Comparison of ENCODE assay signal across 1 cellular context in genomic region chr14:20686386-20687143, GRCh38.
TF ChIP-seq lines count a peak whose summit lies in the region.

No MANE protein-coding gene starts in this region.

TF ChIP-seq in HepG2, 621 proteins besides CTCF, POLR2A, EP300 and RAD21 (continued from another document and continues in another):
- no peak for TF ChIP-seq ATF5 (CRISPR knock-in tag; IDR thresholded peaks at IDR 0.05; ENCODE audit: low read depth)
- TF ChIP-seq RFX3 (CRISPR knock-in tag; IDR thresholded peaks at IDR 0.05) = no peak; the same call in 1 of the 2 replicates
- TF ChIP-seq ZNF691 (CRISPR knock-in tag; IDR thresholded peaks at IDR 0.05; ENCODE audit: borderline replicate concordance, low read depth) = no peak
- no peak for TF ChIP-seq RBM22 (optimal IDR thresholded peaks at IDR 0.05; ENCODE audit: low read length)
- TF ChIP-seq ZNF572 (CRISPR knock-in tag; IDR thresholded peaks at IDR 0.05) = no peak
- TF ChIP-seq ZMAT3 (CRISPR knock-in tag; conservative IDR thresholded peaks at IDR 0.05) = no peak; the same call in 1 of the 2 replicates
- TF ChIP-seq BRF2 (CRISPR knock-in tag; IDR thresholded peaks at IDR 0.05) = no peak
- TF ChIP-seq ZNF160 (CRISPR knock-in tag; IDR thresholded peaks at IDR 0.05) = no peak
- peak; percentile 96; the same call in 1 of the 2 replicates for TF ChIP-seq MED13 (CRISPR knock-in tag; IDR thresholded peaks at IDR 0.05)
- no peak for TF ChIP-seq GABPA (IDR thresholded peaks at IDR 0.05; ENCODE audit: low read depth, low read length)
- TF ChIP-seq GABPA (CRISPR knock-in tag; IDR thresholded peaks at IDR 0.05; ENCODE audit: low read depth) = no peak
- peak; percentile 61; the same call in 1 of the 2 replicates for TF ChIP-seq TFAP4 (IDR thresholded peaks at IDR 0.05; ENCODE audit: borderline replicate concordance, low read depth)
- TF ChIP-seq ZNF563 (CRISPR knock-in tag; IDR thresholded peaks at IDR 0.05) = no peak
- TF ChIP-seq TSC22D2 (CRISPR knock-in tag; IDR thresholded peaks at IDR 0.05; ENCODE audit: borderline replicate concordance) = 0 out of 2 replicates have a peak, but pooled peaks have one; percentile 67
- TF ChIP-seq JDP2 (CRISPR knock-in tag; IDR thresholded peaks at IDR 0.05; ENCODE audit: borderline replicate concordance) = no peak
- TF ChIP-seq CENPX (CRISPR knock-in tag; IDR thresholded peaks at IDR 0.05) = no peak
- no peak for TF ChIP-seq ADNP (CRISPR knock-in tag; IDR thresholded peaks at IDR 0.05)
- TF ChIP-seq KLF12 (CRISPR knock-in tag; IDR thresholded peaks at IDR 0.05; ENCODE audit: borderline replicate concordance) = no peak
- no peak; the same call in 1 of the 2 replicates for TF ChIP-seq SRY (CRISPR knock-in tag; IDR thresholded peaks at IDR 0.05)
- no peak for TF ChIP-seq KAT2B (IDR thresholded peaks at IDR 0.05; ENCODE audit: borderline replicate concordance, low read depth, low read length)
- peak; percentile 94; the same call in 2 of the 3 replicates for TF ChIP-seq MXI1 (IDR thresholded peaks at IDR 0.05; ENCODE audit: borderline replicate concordance, low read depth, low read length)
- TF ChIP-seq ELF3 (CRISPR knock-in tag; IDR thresholded peaks at IDR 0.05) = peak; percentile 100
- TF ChIP-seq HOXA3 (CRISPR knock-in tag; IDR thresholded peaks at IDR 0.05) = peak; percentile 81
- TF ChIP-seq PATZ1 (CRISPR knock-in tag; IDR thresholded peaks at IDR 0.05) = 0 out of 2 replicates have a peak, but pooled peaks have one; percentile 36
- no peak for TF ChIP-seq BRD4 (CRISPR knock-in tag; IDR thresholded peaks at IDR 0.05)
- TF ChIP-seq KDM1A (CRISPR knock-in tag; IDR thresholded peaks at IDR 0.05) = no peak
- TF ChIP-seq STAT5B (CRISPR knock-in tag; IDR thresholded peaks at IDR 0.05) = no peak
- TF ChIP-seq KLF11 (CRISPR knock-in tag; IDR thresholded peaks at IDR 0.05) = no peak; the same call in 1 of the 2 replicates
- no peak; the same call in 1 of the 2 replicates for TF ChIP-seq AHR (CRISPR knock-in tag; IDR thresholded peaks at IDR 0.05)
- no peak for TF ChIP-seq TRAFD1 (CRISPR knock-in tag; IDR thresholded peaks at IDR 0.05; ENCODE audit: borderline replicate concordance)
- no peak for TF ChIP-seq SP140L (CRISPR knock-in tag; IDR thresholded peaks at IDR 0.05; ENCODE audit: borderline replicate concordance)
- no peak for TF ChIP-seq HNRNPL (IDR thresholded peaks at IDR 0.05; ENCODE audit: low read depth, low read length)
- TF ChIP-seq POLR2G (IDR thresholded peaks at IDR 0.05; ENCODE audit: low read depth, low read length) = peak; percentile 28; the same call in 1 of the 2 replicates
- 0 out of 2 replicates have a peak, but pooled peaks have one; percentile 35 for TF ChIP-seq KMT2B (CRISPR knock-in tag; IDR thresholded peaks at IDR 0.05)
- 0 out of 2 replicates have a peak, but pooled peaks have one; percentile 28 for TF ChIP-seq USF2 (IDR thresholded peaks at IDR 0.05; ENCODE audit: low read depth, low read length)
- peak; percentile 54; the same call in 1 of the 2 replicates for TF ChIP-seq USF2 (CRISPR knock-in tag; IDR thresholded peaks at IDR 0.05; ENCODE audit: borderline replicate concordance)
- TF ChIP-seq ATF2 (CRISPR knock-in tag; IDR thresholded peaks at IDR 0.05) = peak; percentile 56; the same call in 1 of the 2 replicates
- no peak for TF ChIP-seq ZFX (CRISPR knock-in tag; IDR thresholded peaks at IDR 0.05; ENCODE audit: low read depth)
- no peak for TF ChIP-seq NR2F2 (IDR thresholded peaks at IDR 0.05; ENCODE audit: borderline replicate concordance, low read depth)
- TF ChIP-seq ZNF616 (CRISPR knock-in tag; IDR thresholded peaks at IDR 0.05; ENCODE audit: low read depth) = no peak
- TF ChIP-seq ZGPAT (CRISPR knock-in tag; IDR thresholded peaks at IDR 0.05) = peak; percentile 96
- no peak for TF ChIP-seq CHD2 (IDR thresholded peaks at IDR 0.05; ENCODE audit: low read depth, low read length)
- peak; percentile 61; the same call in 1 of the 2 replicates for TF ChIP-seq POLR2AphosphoS5 (IDR thresholded peaks at IDR 0.05; ENCODE audit: low read depth, low read length)
- no peak for TF ChIP-seq EHMT2 (IDR thresholded peaks at IDR 0.05; ENCODE audit: borderline replicate concordance, low read depth, low read length)
- no peak for TF ChIP-seq ZHX2 (IDR thresholded peaks at IDR 0.05; ENCODE audit: low read depth)
- TF ChIP-seq ZHX2 (CRISPR knock-in tag; IDR thresholded peaks at IDR 0.05; ENCODE audit: borderline replicate concordance) = no peak; the same call in 1 of the 2 replicates
